In the genomic region with DNA sequence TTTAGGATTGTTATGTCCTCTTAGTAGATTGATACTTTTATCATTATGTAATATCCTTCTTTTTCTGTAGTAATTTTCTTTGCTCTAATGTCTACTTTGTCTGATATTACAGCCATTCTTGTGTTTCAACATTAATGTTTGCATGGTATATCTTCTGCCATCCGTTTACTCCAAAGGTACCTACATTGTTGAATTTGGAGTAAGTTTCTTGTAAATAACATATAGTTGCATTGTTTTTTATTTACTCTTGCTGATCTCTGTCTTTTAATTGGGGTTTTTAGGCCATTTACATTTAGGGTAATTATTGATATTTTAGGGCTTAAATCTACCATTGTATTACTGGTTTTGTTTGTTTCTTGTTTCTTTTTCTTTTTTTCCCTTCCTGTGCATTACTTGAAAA, we compare ENCODE assay signal across 8 cellular contexts.
"Had no signal": no experiment of that assay in that cellular context is flagged by ENCODE, and none has a peak within 500 bp of the region (broad histone marks: within the 10 kb centered on the region; RNA-seq: fewer than 3 reads in every experiment).

No MANE protein-coding gene starts in this region.

- DNase-seq: GM23248, GOT3, H9, HCEC 1CT, IMR-90, KBM-7 had no signal

- H3K4me3 ChIP-seq: GM23248 had no signal

- H3K4me1 Mint-ChIP-seq: H9 had no signal

- H3K27ac Mint-ChIP-seq: H9 had no signal

- H3K4me2 ChIP-seq: KMS-11 had no signal

- H2AFZ ChIP-seq: GM23248 had no signal

- FAIRE-seq: HTR-8/SVneo had no signal

- H3K4me3 Mint-ChIP-seq: H9 had no signal

- H3K9ac ChIP-seq: GM23248, KMS-11 had no signal

- H3K27ac ChIP-seq: GM23248, KMS-11 had no signal
